ENCODE assay signal across 24 cellular contexts in the genomic region with DNA sequence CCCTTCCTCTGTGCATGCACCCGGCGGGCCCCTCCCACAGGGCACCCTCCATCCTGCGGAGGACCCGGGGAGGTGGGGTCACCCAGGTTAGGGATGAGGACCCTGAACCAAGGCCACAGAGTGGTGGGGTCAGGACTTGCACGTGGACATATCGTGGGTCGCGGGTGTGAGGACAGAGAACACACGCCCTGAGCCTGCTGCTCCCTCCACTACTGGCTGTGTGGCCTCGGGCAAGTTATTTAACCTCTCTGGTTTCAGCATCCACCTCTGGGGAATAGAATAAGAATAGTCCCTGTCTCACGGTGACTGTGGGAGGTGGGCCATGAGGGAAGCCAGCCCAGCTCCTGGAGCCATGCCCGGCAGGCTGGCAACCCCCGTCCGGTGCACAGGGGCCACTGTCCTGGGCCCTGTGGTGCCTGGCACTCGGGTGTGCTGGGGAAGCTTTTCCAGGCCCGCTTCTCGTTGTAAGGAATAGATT. TPM values are rescaled to one million over a fixed set of nuclear protein-coding genes. Genes with fewer than 3 reads are reported as not detected.
DNase-seq lines count a peak whose midpoint lies in the region; ATAC-seq, FAIRE-seq and TF ChIP-seq lines count a peak whose summit lies in the region.
"Had no signal": no experiment of that assay in that cellular context is flagged by ENCODE, and none has a peak within 500 bp of the region (broad histone marks: within the 10 kb centered on the region; RNA-seq: fewer than 3 reads in every experiment).

No MANE protein-coding gene starts in this region.

- H3K27me3 Mint-ChIP-seq in natural killer cell (ENCODE audit: low read depth in 2 of 2), result peaks cover 37 to 38% of the 10 kb centered on the region in 2 donors

- no peak for TF ChIP-seq CTCF in right atrium auricular region (IDR thresholded peaks at IDR 0.05)
- TF ChIP-seq CTCF in K562 (IDR thresholded peaks at IDR 0.05 in 2 of 3, conservative IDR thresholded peaks at IDR 0.05 in 1 of 3; ENCODE audit: insufficient read depth in 2 of 3, low read depth in 1 of 3, low read length in 3 of 3), result no peak
- no peak for TF ChIP-seq CTCF in natural killer cell (IDR thresholded peaks at IDR 0.05)

- no peak overlapping the region for H3K9ac ChIP-seq in K562 (ENCODE audit: insufficient read depth in 1 of 2, low read depth in 2 of 2, low read length in 2 of 2)

- H3K36me3 Mint-ChIP-seq in natural killer cell, result no peaks in the 10 kb centered on the region
- H3K36me3 Mint-ChIP-seq: T-cell had no signal

- H3K79me2 ChIP-seq in K562 (ENCODE audit: control insufficient read depth, insufficient read depth, low read length), result no peaks in the 10 kb centered on the region

- no peak overlapping the region for H3K4me3 Mint-ChIP-seq in natural killer cell
- H3K4me3 Mint-ChIP-seq: T-cell had no signal

- POLR2A ChIA-PET in K562 (lab: Yijun Ruan, JAX), result interaction anchor here (0.6 kb wide), 1 partner anchor 66 kb away, joined by 3 read pairs; no protein-coding TSS in a partner anchor

- H3K27ac Mint-ChIP-seq in natural killer cell, result no peak overlapping the region
- H3K27ac Mint-ChIP-seq: T-cell had no signal

- no peak for TF ChIP-seq RAD21 in K562 (CRISPR knock-in tag; conservative IDR thresholded peaks at IDR 0.05 in 1 of 2, IDR thresholded peaks at IDR 0.05 in 1 of 2)

- BruUV-seq in K562 (replicated peaks; lab: Mats Ljungman, UMichigan), result no TSS peak

- 0% methylated on average over 15 of the region's 17 CpGs for WGBS in K562 (ENCODE audit: insufficient coverage, low coverage, missing lambda C conversion rate)

- H3K4me2 ChIP-seq in K562 (ENCODE audit: insufficient read depth, low read length), result no peak overlapping the region

- no peak for TF ChIP-seq POLR2A in K562 (conservative IDR thresholded peaks at IDR 0.05)

- H3K4me1 Mint-ChIP-seq in natural killer cell, result peaks cover 0 to 4% of the 10 kb centered on the region in 2 donors
- H3K4me1 Mint-ChIP-seq: T-cell had no signal

- H3K4me3 ChIP-seq in right atrium auricular region, result no peak overlapping the region
- H3K4me3 ChIP-seq in K562, result no peak overlapping the region
- H3K4me3 ChIP-seq: lung, skin epidermis had no signal

- H3K27ac ChIP-seq in right atrium auricular region, result no peak overlapping the region
- no peak overlapping the region for H3K27ac ChIP-seq in K562 (ENCODE audit: extremely low read depth, low read depth, low read length)
- H3K27ac ChIP-seq: skin epidermis had no signal

- H3K36me3 ChIP-seq in right atrium auricular region (no peaks in the 10 kb centered on the region), K562 (ENCODE audit: control insufficient read depth, insufficient read depth, low read length) (no peaks in the 10 kb centered on the region)

- H4K20me1 ChIP-seq in K562 (replicated peaks; ENCODE audit: control insufficient read depth, insufficient read depth, low read length), result peaks cover 11% of the 10 kb centered on the region

- CTCF ChIA-PET in K562 (lab: Yijun Ruan, JAX; ENCODE audit: low intra/inter-chr PET ratio), result no interaction called here

- intact Hi-C loops in Right ventricle myocardium superior (cut with DNase I) (no loop called here), K562 (cut with micrococcal nuclease) (no loop called here), natural killer cell (cut with micrococcal nuclease) (loop anchor here (10.0 kb wide), 2 partner anchors 95 to 285 kb away; no protein-coding TSS in a partner anchor)

- H3K9me1 ChIP-seq in K562 (ENCODE audit: control insufficient read depth, insufficient read depth, low read length), result no peaks in the 10 kb centered on the region

- no peak overlapping the region for H2AFZ ChIP-seq in K562 (ENCODE audit: low read depth, low read length)

- peak; percentile 27 for DNase-seq in Right ventricle myocardium superior
- DNase-seq in right atrium auricular region (ENCODE audit: low spot score), result no peak
- DNase-seq in K562 (ENCODE audit: extremely low read depth in 1 of 4, low spot score in 3 of 4), result no peak
- peak; percentile 12 for DNase-seq in natural killer cell
- peak; percentile 28 for DNase-seq in ureter (ENCODE audit: low spot score)
- DNase-seq in NOMO-1 treated with dmso at 0.1 percent for 144 hours (lab: John Stamatoyannopoulos, UW; ENCODE audit: unreplicated experiment), result no peak
- no peak for DNase-seq in HuH-7 (ENCODE audit: low spot score)
- DNase-seq in NCI-H1417 (lab: John Stamatoyannopoulos, UW), result no peak
- DNase-seq: activated CD4-positive, alpha-beta T cell treated with anti-CD3 and anti-CD28 coated beads, Interleukin-2, amount 50 U/mL, for 1 hour; activated naive CD4-positive, alpha-beta T cell; COR-L47; Kasumi-1; NCI-H1092; NCI-H2081; NCI-H510A; stimulated activated CD4-positive, alpha-beta T cell treated with anti-CD3 and anti-CD28 coated beads, Interleukin-4, amount 100 ng/mL, for 1 hour had no signal

- peaks cover 0 to 1% of the 10 kb centered on the region in 2 donors for H3K4me1 ChIP-seq in right atrium auricular region
- peaks cover 0 to 5% of the 10 kb centered on the region in 2 experiments; a peak in 1 of 5 replicates for H3K4me1 ChIP-seq in K562 (replicated peaks in 1 of 2; ENCODE audit: control insufficient read depth in 2 of 2, insufficient read depth in 2 of 2, low read length in 2 of 2)

- no peaks in the 10 kb centered on the region for H3K9me3 ChIP-seq in right atrium auricular region
- H3K9me3 ChIP-seq in K562 (replicated peaks; ENCODE audit: control insufficient read depth, insufficient read depth, low read depth, low read length), result no peaks in the 10 kb centered on the region

- no peaks in the 10 kb centered on the region for H3K27me3 ChIP-seq in right atrium auricular region
- H3K27me3 ChIP-seq in K562 (ENCODE audit: control insufficient read depth in 2 of 2, insufficient read depth in 2 of 2, low read length in 2 of 2), result peaks cover 0 to 76% of the 10 kb centered on the region in 2 experiments; a peak in 3 of 5 replicates

- no peak for TF ChIP-seq EP300 in K562 (IDR thresholded peaks at IDR 0.05; ENCODE audit: low read length)

- in situ Hi-C loops in K562 (cut with MboI), result no loop called here

- ATAC-seq in Right ventricle myocardium superior (ENCODE audit: poor library complexity), result no peak
- no peak for ATAC-seq in K562
- no peak for ATAC-seq in natural killer cell
- ATAC-seq: T-cell had no signal

- FAIRE-seq in K562 (lab: Jason Lieb, UNC), result no peak
- FAIRE-seq: GM18507 had no signal

- no peaks in the 10 kb centered on the region for H3K9me3 Mint-ChIP-seq in natural killer cell
- H3K9me3 Mint-ChIP-seq: T-cell had no signal

TF ChIP-seq in K562, 482 proteins besides CTCF, POLR2A, EP300 and RAD21:
- peak; percentile 28 for TF ChIP-seq ZFP36 (IDR thresholded peaks at IDR 0.05; ENCODE audit: low read depth, low read length, partially characterized antibody)
- no peak for TF ChIP-seq HOXB6 (CRISPR knock-in tag; IDR thresholded peaks at IDR 0.05; ENCODE audit: borderline replicate concordance)

RNA-seq across cellular contexts. Expression of a gene that starts 5.1 kb away (rescaled TPM):
- not detected for total RNA-seq in Right ventricle myocardium superior
- total RNA-seq in right atrium auricular region, result under 1 TPM in 1 of 2 donors, not detected in 1; 0.12 TPM
- total RNA-seq in K562 (2011; cell fraction: chromatin; rRNA removed; ENCODE audit: low replicate concordance), result not detected in 2 replicates
- not detected in 2 replicates for total RNA-seq in K562 (2011; cell fraction: nucleolus; rRNA removed)
- not detected in 2 replicates for total RNA-seq in K562 (2011; cell fraction: nucleoplasm; rRNA removed)
- total RNA-seq in K562 (2014; rRNA removed), result not detected in 2 replicates
- not detected in 2 replicates for total RNA-seq in K562 (2014; rRNA removed; fragmentation: Illumina TruSeq; extraction: Trizol)
- total RNA-seq in K562 (2015; rRNA removed; fragmentation: Illumina TruSeq; extraction: Trizol), result not detected in 2 replicates
- total RNA-seq in K562 (2021), result not detected in 2 replicates
- not detected in 2 replicates for polyA plus RNA-seq in K562 (2011; rRNA removed)
- not detected in 2 replicates for polyA plus RNA-seq in K562 (2011; cell fraction: cytosol; rRNA removed)
- polyA plus RNA-seq in K562 (2011; cell fraction: nucleus; rRNA removed), result not detected in 2 replicates
- polyA plus RNA-seq in K562 (2012), result not detected in 2 replicates
- not detected in 2 replicates for polyA plus RNA-seq in K562 (2014; fragmentation: Illumina TruSeq; extraction: Trizol)
- not detected for polyA plus RNA-seq in K562 (2014; fragmentation: Nextera tagmentation; extraction: Ambion mirVana)
- not detected in 2 replicates for polyA plus RNA-seq in K562 (2014; rRNA removed)
- polyA minus RNA-seq in K562 (2011; rRNA and poly(A)+ RNA removed), result not detected in 2 replicates
- polyA minus RNA-seq in K562 (2011; cell fraction: cytosol; rRNA and poly(A)+ RNA removed), result not detected in 2 replicates
- not detected in 2 replicates for polyA minus RNA-seq in K562 (2011; cell fraction: nucleus; rRNA and poly(A)+ RNA removed)
- total RNA-seq in natural killer cell, result not detected
- not detected for total RNA-seq in ureter
- total RNA-seq: cerebellum, Daoy, fibroblast of lung, subcutaneous adipose tissue, T-cell had no signal
- polyA plus RNA-seq: fibroblast of lung had no signal

Comparison
In these comparisons a context has a peak if more than half of its experiments do, and no peak if none do; other contexts are left out.
1. DNase-seq: peak in Right ventricle myocardium superior (single experiment), natural killer cell (single experiment) and ureter (single experiment); none in right atrium auricular region (single experiment), K562 (0 of 4), NOMO-1 treated with dmso at 0.1 percent for 144 hours (single experiment), HuH-7 (single experiment) and NCI-H1417 (0 of 3).